Comparison of ENCODE assay signal across 17 cellular contexts in the genomic region with DNA sequence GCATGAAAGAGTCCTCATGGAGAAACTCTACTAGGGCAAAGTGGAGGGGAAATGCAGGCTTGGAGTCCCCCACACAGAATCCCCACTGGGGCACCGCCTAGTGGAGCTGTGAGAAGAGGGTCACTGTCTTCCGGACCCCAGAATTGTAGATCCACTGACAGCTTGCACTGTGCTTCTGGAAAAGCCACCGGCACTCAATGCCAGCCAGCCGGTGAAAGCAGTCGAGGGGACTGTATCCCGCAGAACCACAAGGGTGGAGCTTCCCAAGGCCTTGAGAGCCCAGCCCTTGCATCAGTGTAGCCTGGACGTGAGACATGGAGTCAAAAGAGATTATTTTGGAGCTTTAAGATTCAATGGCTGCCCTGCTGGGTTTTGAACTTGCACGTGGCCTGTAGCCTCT. TPM values are rescaled to one million over a fixed set of nuclear protein-coding genes. Genes with fewer than 3 reads are reported as not detected.
A peak's percentile ranks its signal among the peaks of the same experiment; 100 is the strongest.
DNase-seq lines count a peak whose midpoint lies in the region; ATAC-seq and TF ChIP-seq lines count a peak whose summit lies in the region.
"Had no signal": no experiment of that assay in that cellular context is flagged by ENCODE, and none has a peak within 500 bp of the region (broad histone marks: within the 10 kb centered on the region; RNA-seq: fewer than 3 reads in every experiment).

No MANE protein-coding gene starts in this region.

- H3K36me3 ChIP-seq in HUES48 (ENCODE audit: control insufficient read depth, insufficient read depth, low read length) (peaks cover 64% of the 10 kb centered on the region), endodermal cell (ENCODE audit: control insufficient read depth, insufficient read depth, low read length) (peaks cover 45% of the 10 kb centered on the region), mesendoderm (ENCODE audit: control insufficient read depth, insufficient read depth, low read length) (peaks cover 14% of the 10 kb centered on the region), uterus (no peaks in the 10 kb centered on the region)
- H3K36me3 ChIP-seq: BE2C had no signal

- H3K4ac ChIP-seq in mesendoderm (ENCODE audit: low read depth, low read length), result peak overlapping the region; percentile 19

- H3K27me3 Mint-ChIP-seq in endodermal cell (ENCODE audit: insufficient read depth), result no peaks in the 10 kb centered on the region

- H3K27me3 ChIP-seq in HUES48 (ENCODE audit: control insufficient read depth, insufficient read depth, low read length) (no peaks in the 10 kb centered on the region), endodermal cell (ENCODE audit: control insufficient read depth, insufficient read depth, low read length, poor library complexity, severe bottlenecking) (no peaks in the 10 kb centered on the region), mesendoderm (ENCODE audit: insufficient read depth, low read length, poor library complexity) (no peaks in the 10 kb centered on the region), uterus (no peaks in the 10 kb centered on the region)
- H3K27me3 ChIP-seq: BE2C had no signal

- no peak overlapping the region for H2BK120ac ChIP-seq in mesendoderm (ENCODE audit: low read depth, low read length)

- H2BK5ac ChIP-seq in mesendoderm (ENCODE audit: low read length), result peak overlapping the region; percentile 6

- DNase-seq in endodermal cell (peak; percentile 72), mesendoderm (peak; percentile 61), uterus (no peak), T1000 (lab: John Stamatoyannopoulos, UW) (no peak)
- DNase-seq: BE2C; CD4-positive, alpha-beta memory T cell; DND-41; GF-D8; HFFc6 had no signal

- peak overlapping the region; percentile 64 for H3K27ac Mint-ChIP-seq in endodermal cell
- H3K27ac Mint-ChIP-seq: CD4-positive, alpha-beta memory T cell; HFFc6 had no signal

- no peak overlapping the region for H4K8ac ChIP-seq in mesendoderm (ENCODE audit: low read depth, low read length)

- peaks cover 30% of the 10 kb centered on the region for H3K4me1 ChIP-seq in HUES48 (ENCODE audit: control insufficient read depth, insufficient read depth, low read length)
- H3K4me1 ChIP-seq in endodermal cell (ENCODE audit: control insufficient read depth, insufficient read depth, low read length), result no peaks in the 10 kb centered on the region
- H3K4me1 ChIP-seq in mesendoderm (ENCODE audit: control insufficient read depth, low read depth, low read length), result peaks cover 4% of the 10 kb centered on the region
- no peaks in the 10 kb centered on the region for H3K4me1 ChIP-seq in uterus
- H3K4me1 ChIP-seq: A549, BE2C had no signal

- no peak overlapping the region for H4K5ac ChIP-seq in mesendoderm (ENCODE audit: low read length)

- H3K4me1 Mint-ChIP-seq in endodermal cell, result peaks cover 47% of the 10 kb centered on the region
- H3K4me1 Mint-ChIP-seq: CD4-positive, alpha-beta memory T cell had no signal

- no peaks in the 10 kb centered on the region for H3K9me3 ChIP-seq in HUES48 (ENCODE audit: control insufficient read depth, insufficient read depth, low read length)
- peaks cover 4% of the 10 kb centered on the region for H3K9me3 ChIP-seq in endodermal cell (ENCODE audit: control insufficient read depth, low read length)
- H3K9me3 ChIP-seq in uterus, result no peaks in the 10 kb centered on the region
- H3K9me3 ChIP-seq: A549, BE2C, HAP-1 had no signal

- H3K56ac ChIP-seq in mesendoderm (ENCODE audit: low read length), result peak overlapping the region; percentile 63

- no peak overlapping the region for H3K18ac ChIP-seq in mesendoderm (ENCODE audit: low read length)

- no peak for TF ChIP-seq POLR2A in uterus (IDR thresholded peaks at IDR 0.05)

- intact Hi-C loops in uterus (cut with DNase I; ENCODE audit: low total_unique reads), result no loop called here

- peaks cover 3% of the 10 kb centered on the region for H3K79me1 ChIP-seq in mesendoderm (ENCODE audit: low read length)

- no peak overlapping the region for H3K23ac ChIP-seq in mesendoderm (ENCODE audit: low read length)

- peaks cover 72% of the 10 kb centered on the region for H3K36me3 Mint-ChIP-seq in endodermal cell (ENCODE audit: low read depth)
- H3K36me3 Mint-ChIP-seq: CD4-positive, alpha-beta memory T cell had no signal

- H3K27ac ChIP-seq in HUES48 (ENCODE audit: low read depth, low read length) (peak overlapping the region; percentile 80), endodermal cell (ENCODE audit: low read depth, low read length) (no peak overlapping the region), mesendoderm (ENCODE audit: low read depth, low read length) (peak overlapping the region; percentile 55), uterus (no peak overlapping the region)
- H3K27ac ChIP-seq: A549, C4-2B had no signal

- H3K4me3 Mint-ChIP-seq in endodermal cell, result peak overlapping the region; percentile 91
- H3K4me3 Mint-ChIP-seq: CD4-positive, alpha-beta memory T cell; HFFc6 had no signal

- peaks cover 16% of the 10 kb centered on the region for H3K79me2 ChIP-seq in mesendoderm (ENCODE audit: control insufficient read depth, insufficient read depth, low read length)

- H3K9ac ChIP-seq in HUES48 (ENCODE audit: low read depth, low read length) (peak overlapping the region; percentile 15), endodermal cell (ENCODE audit: extremely low read depth, low read length, poor library complexity, severe bottlenecking) (no peak overlapping the region), mesendoderm (ENCODE audit: low read length) (peak overlapping the region; percentile 69)

- WGBS in endodermal cell (ENCODE audit: insufficient coverage in 1 of 2, insufficient read length in 1 of 2), 2 experiments, result 68 to 75% methylated on average over 8 of the region's 8 CpGs
- WGBS in mesendoderm (ENCODE audit: extremely low coverage, insufficient coverage, low lambda C conversion rate), result no CpG with 5 or more reads among the region's 8 CpGs

- TF ChIP-seq CTCF in endodermal cell (conservative IDR thresholded peaks at IDR 0.05), result no peak
- TF ChIP-seq CTCF in uterus (IDR thresholded peaks at IDR 0.05), result no peak

- no peak overlapping the region for H2AK5ac ChIP-seq in mesendoderm (ENCODE audit: low read length)

- peak overlapping the region; percentile 1 for H3K4me2 ChIP-seq in mesendoderm (ENCODE audit: low read length)
- H3K4me2 ChIP-seq: A549 had no signal

- H2BK15ac ChIP-seq in mesendoderm (replicated peaks; ENCODE audit: low read depth), result no peak overlapping the region

- H3K9me3 Mint-ChIP-seq in endodermal cell, result no peaks in the 10 kb centered on the region
- H3K9me3 Mint-ChIP-seq: HFFc6 had no signal

- H3K4me3 ChIP-seq in HUES48 (ENCODE audit: low read depth, low read length) (peak overlapping the region; percentile 47), endodermal cell (ENCODE audit: low read length) (peak overlapping the region; percentile 66), iPS-11a (ENCODE audit: low read depth, low read length) (peak overlapping the region; percentile 4), mesendoderm (ENCODE audit: low read length) (no peak overlapping the region), uterus (no peak overlapping the region)
- H3K4me3 ChIP-seq: A549, HAP-1 had no signal

- ATAC-seq in HG03378 (IDR thresholded peaks at IDR 0.05; ENCODE audit: unreplicated experiment), result no peak
- ATAC-seq in HG02884 (IDR thresholded peaks at IDR 0.05; ENCODE audit: unreplicated experiment), result no peak
- ATAC-seq: A549 had no signal

RNA-seq across cellular contexts. Expression of gene FAM124A, which starts 47.2 kb away (rescaled TPM):
- total RNA-seq in endodermal cell (10 to 100 TPM; 49.7 to 56.6 TPM), uterus (1 to 10 TPM; 2.1 to 7.2 (median 5.2) TPM)
- 9.0 TPM for polyA plus RNA-seq in endodermal cell (2013, experiment 1 of 2)
- 7.9 TPM for polyA plus RNA-seq in endodermal cell (2013, experiment 2 of 2)
- 10.9 TPM for polyA plus RNA-seq in mesendoderm (2013, experiment 1 of 2)
- 11.2 TPM for polyA plus RNA-seq in mesendoderm (2013, experiment 2 of 2)
- total RNA-seq: CD4-positive, alpha-beta memory T cell; HFFc6; HT-29 had no signal
- polyA plus RNA-seq: CD4-positive, alpha-beta memory T cell had no signal

Comparison
In these comparisons a context has a peak if more than half of its experiments do, and no peak if none do; other contexts are left out.
1. H3K27ac ChIP-seq: peak in HUES48 (single experiment) and mesendoderm (single experiment); none in endodermal cell (single experiment) and uterus (0 of 2).
2. H3K4me3 ChIP-seq: peak in HUES48 (single experiment), endodermal cell (single experiment) and iPS-11a (single experiment); none in mesendoderm (single experiment) and uterus (0 of 2).
3. DNase-seq: peak in endodermal cell (single experiment) and mesendoderm (single experiment); none in uterus (0 of 2) and T1000 (single experiment).
4. RNA of gene FAM124A, which starts 47.2 kb away (total RNA-seq): 49.7 to 56.6 TPM in endodermal cell; 2.1 to 7.2 TPM in uterus; every median in the first group is over 4 times any median in the second.